ENCODE assay signal across 30 cellular contexts in the genomic region with DNA sequence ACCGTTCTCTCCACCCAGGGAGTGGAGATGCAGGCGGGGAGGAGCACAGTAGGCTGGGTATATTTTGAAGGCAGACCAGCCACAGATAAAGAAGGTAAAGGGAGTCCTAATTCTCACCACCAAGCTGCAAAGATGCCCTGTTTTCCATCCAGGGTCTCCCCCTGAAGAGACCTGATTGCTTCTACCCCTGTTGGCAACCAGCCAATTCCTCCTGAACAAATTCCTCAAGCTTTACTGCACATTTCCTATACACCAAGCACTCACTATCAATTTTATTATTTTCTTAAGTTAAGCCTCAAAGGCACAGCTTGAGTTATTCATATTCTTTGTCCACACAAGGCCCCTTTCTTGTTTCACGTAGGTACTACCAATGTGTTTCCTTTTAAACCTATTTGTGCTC.
"Had no signal": no experiment of that assay in that cellular context is flagged by ENCODE, and none has a peak within 500 bp of the region (broad histone marks: within the 10 kb centered on the region; RNA-seq: fewer than 3 reads in every experiment).

No MANE protein-coding gene starts in this region.

- H3K4me1 Mint-ChIP-seq: immature natural killer cell; naive thymus-derived CD4-positive, alpha-beta T cell; stimulated activated memory B cell treated with anti-CD40 and anti-IgM and Interleukin-4, amounts not matched to agents 10 μg/mL and 1 μg/mL and 100 μg/mL, for 72 hours had no signal

- H3K36me3 Mint-ChIP-seq: immature natural killer cell; natural killer cell treated with Interleukin-12 subunit alpha and Interleukin-12 subunit beta and Interleukin-15 and Interleukin-18, amount 100 ng/mL, for 72 hours; stimulated activated memory B cell treated with anti-CD40 and anti-IgM and Interleukin-4, amounts not matched to agents 10 μg/mL and 1 μg/mL and 100 μg/mL, for 72 hours had no signal

- H3K36me3 ChIP-seq: left lung, lower lobe of right lung, pancreas, prostate gland, stomach, thyroid gland, upper lobe of left lung, vagina had no signal

- ATAC-seq: left colon; left lung; lower lobe of right lung; mucosa of descending colon; naive thymus-derived CD4-positive, alpha-beta T cell; natural killer cell treated with Interleukin-12 subunit alpha and Interleukin-12 subunit beta and Interleukin-15 and Interleukin-18, amount 100 ng/mL, for 72 hours; pancreas; right cardiac atrium; stimulated activated memory B cell treated with anti-CD40 and anti-IgM and Interleukin-4, amounts not matched to agents 10 μg/mL and 1 μg/mL and 100 μg/mL, for 72 hours; stimulated activated naive CD8-positive, alpha-beta T cell treated with anti-CD3 and anti-CD28 coated beads, Interleukin-15, Interleukin-2, amounts not matched to agents 100 U/mL and 50 U/mL, for 24 hours had no signal

- H3K4me3 ChIP-seq: left lung, lower lobe of right lung, mucosa of descending colon, pancreas, prostate gland, smooth muscle cell, stomach, testis, thyroid gland, transverse colon, upper lobe of left lung, vagina had no signal

- H3K4me3 Mint-ChIP-seq: immature natural killer cell; naive thymus-derived CD4-positive, alpha-beta T cell; natural killer cell treated with Interleukin-12 subunit alpha and Interleukin-12 subunit beta and Interleukin-15 and Interleukin-18, amount 100 ng/mL, for 72 hours; stimulated activated memory B cell treated with anti-CD40 and anti-IgM and Interleukin-4, amounts not matched to agents 10 μg/mL and 1 μg/mL and 100 μg/mL, for 72 hours had no signal

- H3K9me3 Mint-ChIP-seq: natural killer cell treated with Interleukin-12 subunit alpha and Interleukin-12 subunit beta and Interleukin-15 and Interleukin-18, amount 100 ng/mL, for 72 hours had no signal

- H3K27ac ChIP-seq: left lung, lower lobe of right lung, pancreas, prostate gland, stomach, testis, thyroid gland, transverse colon, upper lobe of left lung, vagina had no signal

- H3K27me3 ChIP-seq: left lung, pancreas, stomach, testis, thyroid gland, transverse colon, upper lobe of left lung, vagina had no signal

- FAIRE-seq: islet of Langerhans, kidney, pancreas had no signal

- H3K27ac Mint-ChIP-seq: immature natural killer cell; naive thymus-derived CD4-positive, alpha-beta T cell; natural killer cell treated with Interleukin-12 subunit alpha and Interleukin-12 subunit beta and Interleukin-15 and Interleukin-18, amount 100 ng/mL, for 72 hours; stimulated activated memory B cell treated with anti-CD40 and anti-IgM and Interleukin-4, amounts not matched to agents 10 μg/mL and 1 μg/mL and 100 μg/mL, for 72 hours had no signal

- H3K4me2 ChIP-seq: smooth muscle cell had no signal

- H3K4me1 ChIP-seq: left lung, lower lobe of right lung, pancreas, prostate gland, stomach, testis, thyroid gland, transverse colon, upper lobe of left lung, vagina had no signal

- H3K9me3 ChIP-seq: mucosa of descending colon, pancreas, prostate gland, testis, thyroid gland, vagina had no signal

- DNase-seq: hypothalamus; immature natural killer cell; kidney; left colon; left lung; lower lobe of right lung; midbrain; mucosa of descending colon; naive thymus-derived CD4-positive, alpha-beta T cell; nucleus accumbens; pancreas; posterior cingulate gyrus; retina; right cardiac atrium; stimulated activated CD4-positive, alpha-beta T cell treated with anti-CD3 and anti-CD28 coated beads, Interleukin-1b, Interleukin-23, amount 100 ng/mL, for 48 hours; stimulated activated CD4-positive, alpha-beta T cell treated with anti-CD3 and anti-CD28 coated beads, Interleukin-2, amount 100 ng/mL, for 48 hours; stimulated activated CD4-positive, alpha-beta T cell treated with anti-CD3 and anti-CD28 coated beads, Interleukin-4, amount 100 ng/mL, for 4 hours; stimulated activated CD8-positive, alpha-beta memory T cell treated with anti-CD3 and anti-CD28 coated beads, Interleukin-4, amount 100 ng/mL, for 48 hours; stimulated activated naive CD8-positive, alpha-beta T cell treated with anti-CD3 and anti-CD28 coated beads, Interleukin-15, Interleukin-2, amounts not matched to agents 100 U/mL and 50 U/mL, for 24 hours; stomach; testis; thyroid gland; transverse colon; upper lobe of left lung had no signal
